Comparison of ENCODE assay signal across 7 cellular contexts in genomic region chr20:54207053-54207742, GRCh38. TPM values are rescaled to one million over a fixed set of nuclear protein-coding genes. Genes with fewer than 3 reads are reported as not detected.
DNase-seq lines count a peak whose midpoint lies in the region; ATAC-seq and TF ChIP-seq lines count a peak whose summit lies in the region.

No MANE protein-coding gene starts in this region.

- no peak for ATAC-seq in activated B cell treated with CpG ODN at 0.5 μM for 24 hours (ENCODE audit: low read depth)
- ATAC-seq in stimulated activated naive B cell treated with anti-CD40 and anti-IgM and Interleukin-4, amounts not matched to agents 10 μg/mL and 1 μg/mL and 100 μg/mL, for 72 hours (replicated peaks): no peak
- ATAC-seq in HG03521 (IDR thresholded peaks at IDR 0.05; ENCODE audit: unreplicated experiment): no peak

- DNase-seq in HAP-1 (ENCODE audit: low spot score in 2 of 2): no peak
- DNase-seq in activated B cell treated with CpG ODN at 0.5 μM for 24 hours: no peak
- DNase-seq in iPS DF 6.9 (ENCODE audit: low read depth, low spot score): no peak
- DNase-seq in stimulated activated naive B cell treated with anti-CD40 and anti-IgM and Interleukin-4, amounts not matched to agents 10 μg/mL and 1 μg/mL and 100 μg/mL, for 72 hours: no peak
- DNase-seq in GM03348 (ENCODE audit: low spot score): no peak
- no peak for DNase-seq in NCI-H1694 (lab: John Stamatoyannopoulos, UW)

- peaks cover 7% of the 10 kb centered on the region for H3K4me1 ChIP-seq in HAP-1
- H3K4me1 ChIP-seq in iPS DF 6.9 (ENCODE audit: control insufficient read depth, insufficient read depth, low read length): no peaks in the 10 kb centered on the region; the same call in 1 of the 2 replicates

- H3K4me3 ChIP-seq in HAP-1 (peak overlapping the region; percentile 74), iPS DF 6.9 (ENCODE audit: low read length) (peak overlapping the region; percentile 96; the same call in 1 of the 2 replicates)

- no peak for TF ChIP-seq CTCF in activated B cell treated with CpG ODN at 0.5 μM for 24 hours (IDR thresholded peaks at IDR 0.05)

- H3K36me3 ChIP-seq in HAP-1 (replicated peaks) (peaks cover 3% of the 10 kb centered on the region), iPS DF 6.9 (ENCODE audit: control insufficient read depth, insufficient read depth, low read length) (no peaks in the 10 kb centered on the region)

- H3K4me1 Mint-ChIP-seq in activated B cell treated with CpG ODN at 0.5 μM for 24 hours: peaks cover 25% of the 10 kb centered on the region
- H3K4me1 Mint-ChIP-seq in stimulated activated naive B cell treated with anti-CD40 and anti-IgM and Interleukin-4, amounts not matched to agents 10 μg/mL and 1 μg/mL and 100 μg/mL, for 72 hours: peaks cover 26 to 36% of the 10 kb centered on the region in 2 donors

- intact Hi-C loops in activated B cell treated with CpG ODN at 0.5 μM for 24 hours (cut with micrococcal nuclease): no loop called here

- CTCF ChIA-PET in activated B cell treated with CpG ODN at 0.5 μM for 24 hours (lab: Charles Lee): interaction anchor here (1.1 to 1.6 kb wide), 4 partner anchors 8 to 1895 kb away, joined by 5 to 7 read pairs (median 6); no protein-coding TSS in a partner anchor

- no peak overlapping the region for H3K27ac ChIP-seq in iPS DF 6.9 (ENCODE audit: low read length)

- POLR2A ChIA-PET in activated B cell treated with CpG ODN at 0.5 μM for 24 hours (lab: Charles Lee): interaction anchor here (1.4 kb wide), 1 partner anchor 189 kb away, joined by 4 read pairs; no protein-coding TSS in a partner anchor

- in situ Hi-C loops in HAP-1 (cut with MboI; ENCODE audit: low sequenced_read_pairs): loop anchor here (25.0 kb wide), 1 partner anchor 645 kb away; no protein-coding TSS in a partner anchor

- peaks cover 2% of the 10 kb centered on the region for H3K27me3 Mint-ChIP-seq in activated B cell treated with CpG ODN at 0.5 μM for 24 hours
- peaks cover 10 to 16% of the 10 kb centered on the region in 2 donors for H3K27me3 Mint-ChIP-seq in stimulated activated naive B cell treated with anti-CD40 and anti-IgM and Interleukin-4, amounts not matched to agents 10 μg/mL and 1 μg/mL and 100 μg/mL, for 72 hours

- no CpG with 5 or more reads among the region's 7 CpGs for WGBS in iPS DF 6.9 (ENCODE audit: insufficient coverage, insufficient read length)

- H3K9me3 ChIP-seq in HAP-1: no peaks in the 10 kb centered on the region
- no peaks in the 10 kb centered on the region for H3K9me3 ChIP-seq in iPS DF 6.9 (ENCODE audit: control insufficient read depth, insufficient read depth, low read length)

- H3K36me3 Mint-ChIP-seq in activated B cell treated with CpG ODN at 0.5 μM for 24 hours (ENCODE audit: low read depth): peaks cover 2% of the 10 kb centered on the region
- no peaks in the 10 kb centered on the region for H3K36me3 Mint-ChIP-seq in stimulated activated naive B cell treated with anti-CD40 and anti-IgM and Interleukin-4, amounts not matched to agents 10 μg/mL and 1 μg/mL and 100 μg/mL, for 72 hours

- peak overlapping the region; percentile 98 for H3K4me3 Mint-ChIP-seq in activated B cell treated with CpG ODN at 0.5 μM for 24 hours
- H3K4me3 Mint-ChIP-seq in stimulated activated naive B cell treated with anti-CD40 and anti-IgM and Interleukin-4, amounts not matched to agents 10 μg/mL and 1 μg/mL and 100 μg/mL, for 72 hours: peak overlapping the region; percentile 98

- no peaks in the 10 kb centered on the region for H3K9me3 Mint-ChIP-seq in activated B cell treated with CpG ODN at 0.5 μM for 24 hours
- no peaks in the 10 kb centered on the region for H3K9me3 Mint-ChIP-seq in stimulated activated naive B cell treated with anti-CD40 and anti-IgM and Interleukin-4, amounts not matched to agents 10 μg/mL and 1 μg/mL and 100 μg/mL, for 72 hours

- H3K27me3 ChIP-seq in HAP-1 (ENCODE audit: low read depth) (no peaks in the 10 kb centered on the region; the same call in 1 of the 2 replicates), iPS DF 6.9 (ENCODE audit: control insufficient read depth, insufficient read depth, low read length) (no peaks in the 10 kb centered on the region)

- H3K27ac Mint-ChIP-seq in activated B cell treated with CpG ODN at 0.5 μM for 24 hours: peak overlapping the region; percentile 100
- peak overlapping the region; percentile 100 for H3K27ac Mint-ChIP-seq in stimulated activated naive B cell treated with anti-CD40 and anti-IgM and Interleukin-4, amounts not matched to agents 10 μg/mL and 1 μg/mL and 100 μg/mL, for 72 hours

RNA-seq across cellular contexts. Expression of gene PFDN4, which starts 0.7 kb away (rescaled TPM):
- total RNA-seq in activated B cell treated with CpG ODN at 0.5 μM for 24 hours: 16.5 and 22.1 TPM in 2 replicates

RNA-seq across cellular contexts. Expression of gene CYP24A1, which starts 33.4 kb away (rescaled TPM):
- not detected in 2 replicates for total RNA-seq in activated B cell treated with CpG ODN at 0.5 μM for 24 hours
